In the genomic region with DNA sequence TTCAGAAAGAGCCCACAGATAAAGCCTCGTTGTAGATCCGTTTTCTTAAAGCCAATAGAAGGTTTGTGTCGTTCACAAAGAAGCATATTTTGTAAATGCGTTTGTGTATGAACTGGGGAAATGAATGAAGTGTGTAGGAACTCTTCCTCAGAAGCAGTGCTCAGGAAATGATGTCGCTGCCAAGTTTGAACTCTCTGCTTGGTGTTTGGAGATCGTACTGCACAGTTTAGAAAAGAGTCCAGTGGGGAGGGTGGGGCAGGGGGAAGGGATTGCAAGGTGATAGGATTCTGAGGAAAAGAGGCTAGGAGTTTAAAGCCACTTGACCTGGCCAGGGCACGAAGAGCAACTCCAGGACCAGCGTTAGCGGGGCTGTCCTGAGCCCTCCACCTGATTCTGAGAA, we compare ENCODE assay signal across 17 cellular contexts.
DNase-seq lines count a peak whose midpoint lies in the region; ATAC-seq, FAIRE-seq and TF ChIP-seq lines count a peak whose summit lies in the region.
"Had no signal": no experiment of that assay in that cellular context is flagged by ENCODE, and none has a peak within 500 bp of the region (broad histone marks: within the 10 kb centered on the region; RNA-seq: fewer than 3 reads in every experiment).

No MANE protein-coding gene starts in this region.

- no TSS peak for BruUV-seq in PC-9 (replicated peaks; lab: Mats Ljungman, UMichigan)

- H3K9ac ChIP-seq in rectal smooth muscle tissue (ENCODE audit: low read length) = no peak overlapping the region

- no peak overlapping the region for H3K4me2 ChIP-seq in PC-9

- POLR2A ChIA-PET in PC-9 (lab: Charles Lee; ENCODE audit: unreplicated experiment) = no interaction called here

- no peak for TF ChIP-seq CTCF in gastroesophageal sphincter (IDR thresholded peaks at IDR 0.05)
- TF ChIP-seq CTCF in PC-9 (conservative IDR thresholded peaks at IDR 0.05) = no peak
- no peak for TF ChIP-seq CTCF in D721Med (IDR thresholded peaks at IDR 0.05; ENCODE audit: insufficient read depth, missing control alignments)

- FAIRE-seq in D721Med (lab: Jason Lieb, UNC) (no peak), GM12891 (lab: Jason Lieb, UNC) (no peak)
- FAIRE-seq: colon, urothelium cell line had no signal

- H3K4me1 ChIP-seq in gastroesophageal sphincter (peaks cover 11 to 66% (median 23%) of the 10 kb centered on the region in 3 donors), rectal smooth muscle tissue (ENCODE audit: control insufficient read depth, insufficient read depth, low read length) (peaks cover 3% of the 10 kb centered on the region), PC-9 (replicated peaks; ENCODE audit: insufficient read depth) (no peaks in the 10 kb centered on the region)
- H3K4me1 ChIP-seq: Caco-2 had no signal

- H3K9me2 ChIP-seq in PC-9 (ENCODE audit: insufficient read depth) = no peaks in the 10 kb centered on the region

- H3K27ac ChIP-seq in gastroesophageal sphincter = peak overlapping the region in 3 of 4 donors; percentile 48 to 68 (median 66)
- peak overlapping the region; percentile 55 for H3K27ac ChIP-seq in rectal smooth muscle tissue (ENCODE audit: low read depth, low read length)
- H3K27ac ChIP-seq in PC-9 = no peak overlapping the region
- H3K27ac ChIP-seq: RWPE1 had no signal

- H3K9me3 ChIP-seq in gastroesophageal sphincter = no peaks in the 10 kb centered on the region
- no peaks in the 10 kb centered on the region for H3K9me3 ChIP-seq in PC-9 (ENCODE audit: insufficient read depth, low read depth)
- H3K9me3 ChIP-seq: Caco-2 had no signal

- H4K20me1 ChIP-seq in PC-9 (ENCODE audit: insufficient read depth) = no peaks in the 10 kb centered on the region

- TF ChIP-seq EP300 in gastroesophageal sphincter (IDR thresholded peaks at IDR 0.05) = no peak

- intact Hi-C loops in left ventricle myocardium superior (cut with micrococcal nuclease) = no loop called here
- intact Hi-C loops in Right ventricle myocardium inferior (cut with DNase I) = loop anchor here (5.0 kb wide), 1 partner anchor 225 kb away; no protein-coding TSS in a partner anchor
- intact Hi-C loops in PC-9 (cut with micrococcal nuclease; ENCODE audit: unreplicated experiment) = no loop called here

- no peaks in the 10 kb centered on the region for H3K27me3 ChIP-seq in gastroesophageal sphincter
- no peaks in the 10 kb centered on the region for H3K27me3 ChIP-seq in rectal smooth muscle tissue (ENCODE audit: control insufficient read depth, insufficient read depth, low read length)
- H3K27me3 ChIP-seq in PC-9 (ENCODE audit: insufficient read depth, low read depth) = no peaks in the 10 kb centered on the region

- no peak for DNase-seq in left ventricle myocardium superior
- DNase-seq in Right ventricle myocardium inferior (ENCODE audit: missing footprints) = no peak
- no peak for DNase-seq in islet precursor cell
- DNase-seq in PC-9 = no peak
- DNase-seq in D721Med (ENCODE audit: insufficient read length, low spot score) = no peak
- DNase-seq in GM12891 (ENCODE audit: insufficient read length, low spot score) = no peak
- DNase-seq: activated CD4-positive, alpha-beta T cell treated with anti-CD3 and anti-CD28 coated beads for 48 hours; activated T-cell treated with anti-CD3 and anti-CD28 coated beads, Interleukin-2, amount 50 U/mL, for 24 hours; amniotic stem cell; Caco-2; NCI-H2081; posterior cingulate gyrus had no signal

- peak; percentile 17 for ATAC-seq in left ventricle myocardium superior
- ATAC-seq in Right ventricle myocardium inferior = no peak
- no peak for ATAC-seq in gastroesophageal sphincter

- H3K36me3 ChIP-seq in gastroesophageal sphincter (no peaks in the 10 kb centered on the region), rectal smooth muscle tissue (ENCODE audit: control insufficient read depth, insufficient read depth, low read length) (no peaks in the 10 kb centered on the region), PC-9 (ENCODE audit: low read depth) (no peaks in the 10 kb centered on the region)

- no peaks in the 10 kb centered on the region for H3K79me2 ChIP-seq in PC-9 (ENCODE audit: low read depth)

- WGBS in gastroesophageal sphincter (ENCODE audit: low coverage in 1 of 2), 2 donors = 45 to 61% methylated on average over 5 to 9 of the region's 9 CpGs

- H2AFZ ChIP-seq in PC-9 = no peak overlapping the region

- CTCF ChIA-PET in PC-9 (lab: Charles Lee) = no interaction called here

- no peaks in the 10 kb centered on the region for H3F3A ChIP-seq in PC-9 (ENCODE audit: insufficient read depth, low read depth)

- no peak overlapping the region for H3K4me3 ChIP-seq in gastroesophageal sphincter
- H3K4me3 ChIP-seq in rectal smooth muscle tissue (ENCODE audit: low read length) = no peak overlapping the region
- H3K4me3 ChIP-seq in PC-9 = no peak overlapping the region

- TF ChIP-seq POLR2A in gastroesophageal sphincter (IDR thresholded peaks at IDR 0.05) = no peak
- no peak for TF ChIP-seq POLR2A in GM12891 (IDR thresholded peaks at IDR 0.05; ENCODE audit: low read depth, low read length)

TF ChIP-seq in GM12891, 5 proteins besides CTCF, POLR2A, EP300 and RAD21:
- no peak for TF ChIP-seq SPI1 (IDR thresholded peaks at IDR 0.05; ENCODE audit: low read depth, low read length)
- TF ChIP-seq PAX5 (IDR thresholded peaks at IDR 0.05; ENCODE audit: insufficient read depth, low read length, severe bottlenecking) = no peak
- TF ChIP-seq POU2F2 (IDR thresholded peaks at IDR 0.05; ENCODE audit: low read depth, low read length) = no peak
- TF ChIP-seq TAF1 (IDR thresholded peaks at IDR 0.05; ENCODE audit: low read depth, low read length) = no peak
- no peak for TF ChIP-seq POLR2AphosphoS5 (IDR thresholded peaks at IDR 0.05; ENCODE audit: low read depth, low read length)
TF ChIP-seq in GM12891: peak in this region for 0.
